In the genomic region with DNA sequence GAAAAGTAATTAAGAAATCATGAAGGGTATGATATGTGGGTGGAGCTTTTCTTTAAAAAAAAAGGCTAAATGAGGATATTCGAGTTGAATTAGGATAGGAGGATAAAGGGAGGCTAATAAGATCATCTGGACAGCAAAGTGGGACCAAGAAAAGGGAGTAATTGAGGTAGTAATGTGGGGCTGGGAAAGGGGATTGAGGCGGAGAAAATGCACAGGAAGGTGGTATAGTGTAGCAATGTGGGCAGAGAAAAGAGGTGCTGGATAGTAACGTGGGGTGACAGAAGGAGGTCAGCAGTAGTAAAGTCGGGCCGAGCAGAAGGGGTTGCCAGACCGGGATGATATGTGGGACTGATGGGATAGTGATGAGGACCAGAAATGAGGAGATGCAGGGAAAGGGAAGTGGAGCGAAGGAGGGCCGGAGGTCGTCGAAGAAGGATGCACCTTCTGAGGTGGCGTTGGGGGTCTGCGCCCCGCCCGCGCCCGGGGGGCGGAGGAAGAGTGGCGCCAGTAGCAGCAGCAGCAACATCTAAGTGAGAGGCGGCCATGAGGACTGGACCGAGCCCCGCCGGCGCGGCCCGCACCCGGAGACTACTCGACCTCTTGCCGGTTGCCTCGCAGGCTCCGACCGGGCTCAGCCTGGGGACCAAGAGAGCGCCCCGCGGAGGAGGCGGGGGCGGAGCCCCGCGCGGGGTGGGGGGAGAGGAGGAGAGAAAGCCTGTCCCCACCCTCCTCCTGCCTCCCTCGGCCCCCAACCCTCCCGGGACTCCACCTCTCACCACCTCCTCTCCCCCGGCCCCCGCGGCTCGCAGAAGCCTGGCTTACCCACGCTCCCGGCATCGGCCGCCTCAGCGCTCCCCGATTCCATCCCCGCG, we compare ENCODE assay signal across 8 cellular contexts. TPM values are rescaled to one million over a fixed set of nuclear protein-coding genes. Genes with fewer than 3 reads are reported as not detected.
DNase-seq lines count a peak whose midpoint lies in the region; ATAC-seq and TF ChIP-seq lines count a peak whose summit lies in the region.

No MANE protein-coding gene starts in this region.

- CTCF ChIA-PET in OCI-LY7 (lab: Charles Lee; ENCODE audit: unreplicated experiment), result interaction anchor here (0.6 to 2.1 kb wide), 2 partner anchors 18 to 32 kb away, joined by 3 to 8 read pairs; no protein-coding TSS in a partner anchor

- TF ChIP-seq EP300 in tibial nerve (IDR thresholded peaks at IDR 0.05), result no peak

- no peaks in the 10 kb centered on the region for H3K9me2 ChIP-seq in OCI-LY7 (ENCODE audit: insufficient read depth, low read length)

- WGBS in tibial nerve, 2 donors, result 4 to 6% methylated on average over 30 to 44 of the region's 53 CpGs

- H3K9me3 ChIP-seq in OCI-LY7 (ENCODE audit: low read length), result no peaks in the 10 kb centered on the region
- no peaks in the 10 kb centered on the region for H3K9me3 ChIP-seq in tibial nerve

- intact Hi-C loops in OCI-LY7 (cut with micrococcal nuclease; ENCODE audit: unreplicated experiment), result no loop called here

- H3K36me3 ChIP-seq in OCI-LY7 (ENCODE audit: insufficient read depth, low read length) (no peaks in the 10 kb centered on the region), tibial nerve (no peaks in the 10 kb centered on the region)

- TF ChIP-seq CTCF in OCI-LY7 (conservative IDR thresholded peaks at IDR 0.05; ENCODE audit: low read length) (no peak), nephron progenitor cell (IDR thresholded peaks at IDR 0.05) (no peak), tibial nerve (IDR thresholded peaks at IDR 0.05) (no peak)

- DNase-seq in ELR (ENCODE audit: low read depth) (peak; percentile 69), OCI-LY7 (ENCODE audit: low spot score) (peak; percentile 63), fibroblast of the conjunctiva (ENCODE audit: low read depth) (peak; percentile 53), nephron progenitor cell (peak; percentile 72), tibial nerve (ENCODE audit: low spot score in 2 of 2) (peak in 1 of 2 donors; percentile 27)
- peak; percentile 55 for DNase-seq in activated T-helper 9 cell treated with anti-CD3 and anti-CD28 coated beads, Interleukin-2, amount 50 U/mL, for 16 hours (ENCODE audit: low read depth)

- no peaks in the 10 kb centered on the region for H3K27me3 ChIP-seq in tibial nerve

- no peak overlapping the region for H3K27ac Mint-ChIP-seq in nephron progenitor cell

- H3K9me3 Mint-ChIP-seq in nephron progenitor cell, result no peaks in the 10 kb centered on the region

- ATAC-seq in HG02884 (IDR thresholded peaks at IDR 0.05; ENCODE audit: unreplicated experiment), result peak; percentile 33
- ATAC-seq in GM18861 (IDR thresholded peaks at IDR 0.05; ENCODE audit: unreplicated experiment), result no peak

- H3K27ac ChIP-seq in OCI-LY7 (ENCODE audit: low read depth, low read length, poor library complexity, severe bottlenecking), result no peak overlapping the region
- peak overlapping the region; percentile 67 to 87 (median 74) for H3K27ac ChIP-seq in tibial nerve

- no peaks in the 10 kb centered on the region for H3K79me2 ChIP-seq in OCI-LY7 (ENCODE audit: insufficient read depth, low read depth, low read length)

- peak overlapping the region; percentile 42; the same call in 1 of the 2 replicates for H2AFZ ChIP-seq in OCI-LY7 (ENCODE audit: low read length)

- H3K36me3 Mint-ChIP-seq in nephron progenitor cell (ENCODE audit: low read depth), result peaks cover 8% of the 10 kb centered on the region

- peak overlapping the region; percentile 77 for H3K4me3 ChIP-seq in OCI-LY7 (ENCODE audit: low read depth, low read length, poor library complexity, severe bottlenecking)
- peak overlapping the region; percentile 71 to 84 (median 79) for H3K4me3 ChIP-seq in tibial nerve

- H3K4me2 ChIP-seq in OCI-LY7 (ENCODE audit: low read length), result peak overlapping the region; percentile 90

- peaks cover 54% of the 10 kb centered on the region for H3K4me1 Mint-ChIP-seq in nephron progenitor cell

- H3K4me3 Mint-ChIP-seq in nephron progenitor cell, result peak overlapping the region; percentile 90

- no TSS peak for BruUV-seq in OCI-LY7 (replicated peaks; lab: Mats Ljungman, UMichigan)

- peaks cover 28% of the 10 kb centered on the region for H3K27me3 Mint-ChIP-seq in nephron progenitor cell (ENCODE audit: low read depth, poor library complexity)

- TF ChIP-seq POLR2A in tibial nerve (IDR thresholded peaks at IDR 0.05), result no peak

- POLR2A ChIA-PET in OCI-LY7 (lab: Charles Lee), result interaction anchor here (0.7 kb wide), 1 partner anchor 17 kb away, joined by 6 read pairs; no protein-coding TSS in a partner anchor

- H4K20me1 ChIP-seq in OCI-LY7 (ENCODE audit: insufficient read depth, low read length), result no peaks in the 10 kb centered on the region; the same call in 1 of the 2 replicates

- H3K4me1 ChIP-seq in OCI-LY7 (ENCODE audit: insufficient read depth, low read length, poor library complexity, severe bottlenecking) (peaks cover 38% of the 10 kb centered on the region), tibial nerve (peaks cover 0 to 50% (median 19%) of the 10 kb centered on the region in 4 donors)

RNA-seq across cellular contexts. Expression of a gene that starts 0.9 kb away (rescaled TPM):
- total RNA-seq in OCI-LY7 (2014; rRNA removed; shearing (Covaris generic)), result 12.9 and 21.6 TPM in 2 replicates
- 33.6 and 37.1 TPM in 2 replicates for total RNA-seq in OCI-LY7 (2022)
- total RNA-seq in tibial nerve, result 10 to 100 TPM; 55.3 to 89.6 (median 70.5) TPM

RNA-seq across cellular contexts. Expression of a gene that starts 24.8 kb away (rescaled TPM):
- total RNA-seq in OCI-LY7 (2014; rRNA removed; shearing (Covaris generic)), result not detected in 2 replicates
- not detected in 2 replicates for total RNA-seq in OCI-LY7 (2022)
- not detected for total RNA-seq in tibial nerve

RNA-seq across cellular contexts. Expression of a gene that starts 47.2 kb away (rescaled TPM):
- not detected in 2 replicates for total RNA-seq in OCI-LY7 (2014; rRNA removed; shearing (Covaris generic))
- not detected in 2 replicates for total RNA-seq in OCI-LY7 (2022)
- total RNA-seq in tibial nerve, result not detected

RNA-seq across cellular contexts. Expression of a gene that starts 48.9 kb away (rescaled TPM):
- total RNA-seq in OCI-LY7 (2014; rRNA removed; shearing (Covaris generic)), result not detected in 2 replicates
- total RNA-seq in OCI-LY7 (2022) (not detected in 2 replicates), tibial nerve (under 1 TPM in 1 of 4 donors, not detected in 3; 0.66 TPM)
